8 cellular contexts compared by ENCODE assay signal in genomic region chr2:102736607-102737409, GRCh38. TPM values are rescaled to one million over a fixed set of nuclear protein-coding genes. Genes with fewer than 3 reads are reported as not detected.
DNase-seq lines count a peak whose midpoint lies in the region; ATAC-seq and TF ChIP-seq lines count a peak whose summit lies in the region.

No MANE protein-coding gene starts in this region.

- no peak for TF ChIP-seq CTCF in WI38 (IDR thresholded peaks at IDR 0.05; ENCODE audit: low read depth, low read length)
- TF ChIP-seq CTCF in cardiac fibroblast (IDR thresholded peaks at IDR 0.05; ENCODE audit: low read depth, low read length) = peak; percentile 29

- peak; percentile 34 for DNase-seq in A172 (ENCODE audit: low spot score)
- DNase-seq in NCI-H2029 (lab: John Stamatoyannopoulos, UW) = peak; percentile 46
- peak; percentile 57 to 69 for DNase-seq in cardiac fibroblast (ENCODE audit: low read depth in 2 of 2)
- peak; percentile 55 for DNase-seq in iris pigment epithelial cell (ENCODE audit: low read depth)
- DNase-seq in stimulated activated CD4-positive, alpha-beta T cell treated with anti-CD3 and anti-CD28 coated beads, Interleukin-12 subunit alpha, Interleukin-12 subunit beta, amount 100 ng/mL, for 48 hours (ENCODE audit: low read depth in 2 of 3, low spot score in 1 of 3) = peak; percentile 67 to 82 (median 71)

- ATAC-seq in GM18502 (IDR thresholded peaks at IDR 0.05; ENCODE audit: poor library complexity, unreplicated experiment) (peak; percentile 95), HG02885 (IDR thresholded peaks at IDR 0.05; ENCODE audit: poor library complexity, unreplicated experiment) (peak; percentile 92)

- H3K4me3 ChIP-seq in WI38 (ENCODE audit: low read depth, low read length) (peak overlapping the region; percentile 91), cardiac fibroblast (replicated peaks in 1 of 2; ENCODE audit: low read depth in 2 of 2, low read length in 2 of 2) (peak overlapping the region; percentile 84 to 89)

RNA-seq across cellular contexts. Expression of gene TMEM182, which starts 25.0 kb away (rescaled TPM):
- 1.2 and 1.8 TPM in 2 replicates for total RNA-seq in A172 (2014; rRNA removed; shearing (Covaris generic))

Comparison
In these comparisons a context has a peak if more than half of its experiments do, and no peak if none do; other contexts are left out.
1. Peak in every context shown above with its lines: DNase-seq, ATAC-seq and H3K4me3 ChIP-seq.